In genomic region chr13:33347866-33348265, GRCh38 we compare ENCODE assay signal across 24 cellular contexts.
DNase-seq lines count a peak whose midpoint lies in the region; ATAC-seq, FAIRE-seq and TF ChIP-seq lines count a peak whose summit lies in the region.
"Had no signal": no experiment of that assay in that cellular context is flagged by ENCODE, and none has a peak within 500 bp of the region (broad histone marks: within the 10 kb centered on the region; RNA-seq: fewer than 3 reads in every experiment).

No MANE protein-coding gene starts in this region.

- H3K79me2 ChIP-seq in PC-3 (ENCODE audit: low read length) = peaks cover 71% of the 10 kb centered on the region

- TF ChIP-seq CTCF in PC-3 (conservative IDR thresholded peaks at IDR 0.05; ENCODE audit: low read depth, low read length) (no peak), thoracic aorta (IDR thresholded peaks at IDR 0.05) (no peak), MCF 10A (IDR thresholded peaks at IDR 0.05; ENCODE audit: unreplicated experiment) (no peak)

- no peaks in the 10 kb centered on the region for H3K36me3 Mint-ChIP-seq in activated CD4-positive, alpha-beta T cell treated with anti-CD3 and anti-CD28 coated beads for 36 hours (ENCODE audit: low read depth)
- H3K36me3 Mint-ChIP-seq in MCF 10A (ENCODE audit: insufficient read depth, unreplicated experiment) = no peaks in the 10 kb centered on the region
- H3K36me3 Mint-ChIP-seq: CD8-positive, alpha-beta T cell; stimulated activated naive B cell treated with anti-CD40 and anti-IgM and Interleukin-4, amounts not matched to agents 10 μg/mL and 1 μg/mL and 100 μg/mL, for 72 hours had no signal

- POLR2A ChIA-PET in PC-3 (lab: Charles Lee; ENCODE audit: unreplicated experiment) (no interaction called here), MCF 10A (lab: Yijun Ruan, JAX) (no interaction called here)
- POLR2A ChIA-PET in activated CD4-positive, alpha-beta T cell treated with anti-CD3 and anti-CD28 coated beads for 36 hours (lab: Charles Lee) = no interaction called here

- H3K27ac ChIP-seq in PC-3 (ENCODE audit: low read length) (peak overlapping the region; percentile 26), cingulate gyrus (ENCODE audit: low read depth, low read length) (peak overlapping the region; percentile 35), thoracic aorta (peak overlapping the region; percentile 20 to 30)
- H3K27ac ChIP-seq: SJSA1 had no signal

- BruUV-seq in PC-3 (replicated peaks; lab: Mats Ljungman, UMichigan) (no TSS peak), MCF 10A (replicated peaks; lab: Mats Ljungman, UMichigan) (no TSS peak)

- H3K4me1 ChIP-seq in PC-3 (ENCODE audit: insufficient read depth, low read length) (peaks cover 31% of the 10 kb centered on the region), thoracic aorta (ENCODE audit: control insufficient read depth in 1 of 2, low read depth in 2 of 2) (peaks cover 12 to 29% of the 10 kb centered on the region in 2 donors)

- peak overlapping the region; percentile 83 for H3K4me2 ChIP-seq in PC-3 (ENCODE audit: low read length)

- H3F3A ChIP-seq in PC-3 (ENCODE audit: low read length, unreplicated experiment) = no peaks in the 10 kb centered on the region

- CTCF ChIA-PET in PC-3 (lab: Charles Lee) (interaction anchor here (0.5 to 1.7 kb wide), 2 partner anchors 62 to 762 kb away, joined by 3 to 7 read pairs; partner anchors contain the start of gene STARD13), MCF 10A (lab: Yijun Ruan, JAX) (interaction anchor here (0.6 to 0.7 kb wide), 2 partner anchors 20 to 29 kb away, joined by 3 to 5 read pairs; no protein-coding TSS in a partner anchor)
- CTCF ChIA-PET in activated CD4-positive, alpha-beta T cell treated with anti-CD3 and anti-CD28 coated beads for 36 hours (lab: Charles Lee) = no interaction called here

- no peaks in the 10 kb centered on the region for H3K9me2 ChIP-seq in PC-3 (replicated peaks; ENCODE audit: low read length)

- TF ChIP-seq POLR2A in H54 (IDR thresholded peaks at IDR 0.05; ENCODE audit: low read depth, low read length) = no peak

- H3K9me3 ChIP-seq in PC-3 (ENCODE audit: low read length) (no peaks in the 10 kb centered on the region), thoracic aorta (no peaks in the 10 kb centered on the region)
- H3K9me3 ChIP-seq: HAP-1, heart right ventricle, SJSA1 had no signal

- H3K9me3 Mint-ChIP-seq in activated CD4-positive, alpha-beta T cell treated with anti-CD3 and anti-CD28 coated beads for 36 hours (ENCODE audit: low read depth) = no peaks in the 10 kb centered on the region
- no peaks in the 10 kb centered on the region for H3K9me3 Mint-ChIP-seq in MCF 10A (ENCODE audit: unreplicated experiment)
- H3K9me3 Mint-ChIP-seq: CD8-positive, alpha-beta T cell; naive B cell; stimulated activated naive B cell treated with anti-CD40 and anti-IgM and Interleukin-4, amounts not matched to agents 10 μg/mL and 1 μg/mL and 100 μg/mL, for 72 hours had no signal

- DNase-seq in PC-3 (no peak), midbrain (lab: John Stamatoyannopoulos, UW) (peak; percentile 75), thoracic aorta (ENCODE audit: low spot score) (no peak), H54 (ENCODE audit: insufficient read length, low spot score) (no peak), MCF 10A (ENCODE audit: unreplicated experiment) (no peak)
- DNase-seq in stimulated activated naive CD4-positive, alpha-beta T cell (lab: John Stamatoyannopoulos, UW) = no peak
- DNase-seq in activated CD4-positive, alpha-beta T cell treated with anti-CD3 and anti-CD28 coated beads for 36 hours = no peak
- DNase-seq: activated CD8-positive, alpha-beta memory T cell treated with anti-CD3 and anti-CD28 coated beads, Interleukin-2, amount 50 U/mL, for 4 hours; activated gamma-delta T cell; CD8-positive, alpha-beta T cell; heart right ventricle; KBM-7; naive B cell; NCI-H1694 treated with DMSO at 0.1 percent for 48 hours; NCI-H2227 treated with DMSO at 0.1 percent for 48 hours; NCI-H82; stimulated activated CD4-positive, alpha-beta T cell treated with anti-CD3 and anti-CD28 coated beads, Interleukin-2, amount 100 ng/mL, for 24 hours; stimulated activated naive B cell treated with anti-CD40 and anti-IgM and Interleukin-4, amounts not matched to agents 10 μg/mL and 1 μg/mL and 100 μg/mL, for 72 hours; T-helper 17 cell; trophoblast cell had no signal

- no peak overlapping the region for H3K4me3 Mint-ChIP-seq in activated CD4-positive, alpha-beta T cell treated with anti-CD3 and anti-CD28 coated beads for 36 hours
- H3K4me3 Mint-ChIP-seq in MCF 10A (ENCODE audit: unreplicated experiment) = no peak overlapping the region
- H3K4me3 Mint-ChIP-seq: CD8-positive, alpha-beta T cell; stimulated activated naive B cell treated with anti-CD40 and anti-IgM and Interleukin-4, amounts not matched to agents 10 μg/mL and 1 μg/mL and 100 μg/mL, for 72 hours; T-helper 17 cell had no signal

- H3K27me3 ChIP-seq in PC-3 (ENCODE audit: low read length) = no peaks in the 10 kb centered on the region
- no peaks in the 10 kb centered on the region for H3K27me3 ChIP-seq in thoracic aorta (replicated peaks; ENCODE audit: insufficient read depth)
- H3K27me3 ChIP-seq: SJSA1 had no signal

- ATAC-seq in PC-3 = no peak
- no peak for ATAC-seq in thoracic aorta (ENCODE audit: insufficient number of reproducible peaks, low FRiP score, low read depth)
- no peak for ATAC-seq in activated CD4-positive, alpha-beta T cell treated with anti-CD3 and anti-CD28 coated beads for 36 hours
- ATAC-seq: CD8-positive, alpha-beta T cell; heart right ventricle; stimulated activated naive B cell treated with anti-CD40 and anti-IgM and Interleukin-4, amounts not matched to agents 10 μg/mL and 1 μg/mL and 100 μg/mL, for 72 hours; T-helper 17 cell had no signal

- H2AFZ ChIP-seq in PC-3 (ENCODE audit: low read length) = no peak overlapping the region

- H3K27me3 Mint-ChIP-seq in activated CD4-positive, alpha-beta T cell treated with anti-CD3 and anti-CD28 coated beads for 36 hours = peaks cover 30% of the 10 kb centered on the region
- H3K27me3 Mint-ChIP-seq in MCF 10A (ENCODE audit: insufficient read depth, unreplicated experiment) = no peaks in the 10 kb centered on the region

- FAIRE-seq in H54 (lab: Jason Lieb, UNC) = no peak

- no peak overlapping the region for H3K27ac Mint-ChIP-seq in activated CD4-positive, alpha-beta T cell treated with anti-CD3 and anti-CD28 coated beads for 36 hours
- no peak overlapping the region for H3K27ac Mint-ChIP-seq in MCF 10A (ENCODE audit: low read depth, unreplicated experiment)
- H3K27ac Mint-ChIP-seq: CD8-positive, alpha-beta T cell; stimulated activated naive B cell treated with anti-CD40 and anti-IgM and Interleukin-4, amounts not matched to agents 10 μg/mL and 1 μg/mL and 100 μg/mL, for 72 hours; T-helper 17 cell had no signal

- no peak overlapping the region for H3K9ac ChIP-seq in PC-3 (ENCODE audit: low read length)

- no peaks in the 10 kb centered on the region for H4K20me1 ChIP-seq in PC-3 (ENCODE audit: low read length)

- H3K4me3 ChIP-seq in PC-3 (ENCODE audit: low read length) = peak overlapping the region; percentile 96; the same call in 1 of the 2 replicates
- H3K4me3 ChIP-seq in thoracic aorta = peak overlapping the region; percentile 18
- H3K4me3 ChIP-seq: HAP-1, lung, SJSA1 had no signal

- H3K36me3 ChIP-seq in PC-3 (ENCODE audit: low read depth, low read length) (no peaks in the 10 kb centered on the region), thoracic aorta (no peaks in the 10 kb centered on the region)
- H3K36me3 ChIP-seq: HAP-1, heart right ventricle had no signal

- intact Hi-C loops in PC-3 (cut with micrococcal nuclease) = loop anchor here (2.0 kb wide), 2 partner anchors 63 to 117 kb away; partner anchors contain the start of gene STARD13
- intact Hi-C loops in activated CD4-positive, alpha-beta T cell treated with anti-CD3 and anti-CD28 coated beads for 36 hours (cut with DNase I, micrococcal nuclease) = no loop called here
- intact Hi-C loops in MCF 10A (cut with micrococcal nuclease) = no loop called here

- H3K4me1 Mint-ChIP-seq in activated CD4-positive, alpha-beta T cell treated with anti-CD3 and anti-CD28 coated beads for 36 hours = peaks cover 2% of the 10 kb centered on the region
- H3K4me1 Mint-ChIP-seq in MCF 10A (ENCODE audit: insufficient read depth, unreplicated experiment) = no peaks in the 10 kb centered on the region
